In genomic region chr15:90954712-90955671, GRCh38 we compare ENCODE assay signal across 1 cellular context.
TF ChIP-seq lines count a peak whose summit lies in the region.

Gene RCCD1 (plus strand): TSS chr15:90954884. CDS start chr15:90956735, 1,851 bp downstream.

TF ChIP-seq in HepG2, 621 proteins besides CTCF, POLR2A, EP300 and RAD21 (continued from another document and continues in another):
- TF ChIP-seq KIAA2018 (CRISPR knock-in tag; IDR thresholded peaks at IDR 0.05; ENCODE audit: borderline replicate concordance), result no peak
- TF ChIP-seq DMAP1 (CRISPR knock-in tag; IDR thresholded peaks at IDR 0.05), result peak; percentile 88
- no peak for TF ChIP-seq TEF (CRISPR knock-in tag; IDR thresholded peaks at IDR 0.05)
- peak; percentile 63; the same call in 1 of the 2 replicates for TF ChIP-seq MEF2D (CRISPR knock-in tag; IDR thresholded peaks at IDR 0.05)
- TF ChIP-seq MED13 (CRISPR knock-in tag; IDR thresholded peaks at IDR 0.05), result 0 out of 2 replicates have a peak, but pooled peaks have one; percentile 12
- TF ChIP-seq ZBTB42 (CRISPR knock-in tag; IDR thresholded peaks at IDR 0.05), result 0 out of 2 replicates have a peak, but pooled peaks have one; percentile 77
- TF ChIP-seq ZNF614 (CRISPR knock-in tag; IDR thresholded peaks at IDR 0.05; ENCODE audit: borderline replicate concordance), result no peak
- peak; percentile 95 for TF ChIP-seq ZNF781 (CRISPR knock-in tag; IDR thresholded peaks at IDR 0.05; ENCODE audit: borderline replicate concordance, not compliant biosample characterization)
- TF ChIP-seq SYNCRIP (IDR thresholded peaks at IDR 0.05; ENCODE audit: insufficient read depth, low read depth, low read length), result no peak
- TF ChIP-seq ZNF496 (CRISPR knock-in tag; IDR thresholded peaks at IDR 0.05; ENCODE audit: insufficient replicate concordance), result no peak
- TF ChIP-seq FOSL1 (CRISPR knock-in tag; IDR thresholded peaks at IDR 0.05; ENCODE audit: borderline replicate concordance), result peak; percentile 50
- peak; percentile 86 for TF ChIP-seq GABPB1 (CRISPR knock-in tag; IDR thresholded peaks at IDR 0.05)
- TF ChIP-seq ADNP (CRISPR knock-in tag; IDR thresholded peaks at IDR 0.05), result 0 out of 2 replicates have a peak, but pooled peaks have one; percentile 40
- no peak for TF ChIP-seq NFE2 (CRISPR knock-in tag; IDR thresholded peaks at IDR 0.05)
- TF ChIP-seq SMARCE1 (IDR thresholded peaks at IDR 0.05; ENCODE audit: borderline replicate concordance), result no peak
- no peak for TF ChIP-seq GPN1 (CRISPR knock-in tag; IDR thresholded peaks at IDR 0.05; ENCODE audit: borderline replicate concordance)
- TF ChIP-seq ZKSCAN5 (CRISPR knock-in tag; IDR thresholded peaks at IDR 0.05), result no peak
- peak; percentile 23; the same call in 1 of the 2 replicates for TF ChIP-seq ELK4 (CRISPR knock-in tag; IDR thresholded peaks at IDR 0.05; ENCODE audit: borderline replicate concordance)
- TF ChIP-seq ETV6 (CRISPR knock-in tag; conservative IDR thresholded peaks at IDR 0.05), result no peak
- TF ChIP-seq ZNF484 (CRISPR knock-in tag; IDR thresholded peaks at IDR 0.05; ENCODE audit: borderline replicate concordance, low read depth), result no peak
- no peak for TF ChIP-seq ATF4 (CRISPR knock-in tag; IDR thresholded peaks at IDR 0.05)
- TF ChIP-seq PHB2 (IDR thresholded peaks at IDR 0.05; ENCODE audit: partially characterized antibody), result no peak
- peak; percentile 79; the same call in 1 of the 2 replicates for TF ChIP-seq STAT6 (CRISPR knock-in tag; IDR thresholded peaks at IDR 0.05; ENCODE audit: borderline replicate concordance)
- TF ChIP-seq RBM22 (optimal IDR thresholded peaks at IDR 0.05; ENCODE audit: low read length), result peak; percentile 65
- TF ChIP-seq MAZ (IDR thresholded peaks at IDR 0.05; ENCODE audit: borderline replicate concordance, low read depth, low read length), result peak; percentile 68; the same call in 1 of the 2 replicates
- TF ChIP-seq MAZ (CRISPR knock-in tag; IDR thresholded peaks at IDR 0.05; ENCODE audit: low read depth), result 0 out of 2 replicates have a peak, but pooled peaks have one; percentile 43
- peak; percentile 81 for TF ChIP-seq ZSCAN21 (CRISPR knock-in tag; IDR thresholded peaks at IDR 0.05; ENCODE audit: borderline replicate concordance)
- no peak for TF ChIP-seq FOXK2 (IDR thresholded peaks at IDR 0.05)
- TF ChIP-seq U2AF1 (optimal IDR thresholded peaks at IDR 0.05; ENCODE audit: low read depth, low read length), result no peak
- peak; percentile 55; the same call in 1 of the 2 replicates for TF ChIP-seq IKZF5 (CRISPR knock-in tag; IDR thresholded peaks at IDR 0.05)
- no peak for TF ChIP-seq NR2C2 (CRISPR knock-in tag; IDR thresholded peaks at IDR 0.05; ENCODE audit: borderline replicate concordance)
- TF ChIP-seq TERF1 (CRISPR knock-in tag; IDR thresholded peaks at IDR 0.05), result 0 out of 2 replicates have a peak, but pooled peaks have one; percentile 48
- TF ChIP-seq STAT5B (CRISPR knock-in tag; IDR thresholded peaks at IDR 0.05), result no peak
- TF ChIP-seq CBX2 (IDR thresholded peaks at IDR 0.05; ENCODE audit: low read depth, low read length), result no peak
- TF ChIP-seq CBX2 (CRISPR knock-in tag; IDR thresholded peaks at IDR 0.05; ENCODE audit: low read depth), result no peak
- no peak for TF ChIP-seq ZNF570 (CRISPR knock-in tag; IDR thresholded peaks at IDR 0.05; ENCODE audit: borderline replicate concordance)
- TF ChIP-seq TBP (CRISPR knock-in tag; IDR thresholded peaks at IDR 0.05), result no peak
- no peak; the same call in 1 of the 2 replicates for TF ChIP-seq IRF9 (CRISPR knock-in tag; IDR thresholded peaks at IDR 0.05; ENCODE audit: borderline replicate concordance)
- 0 out of 2 replicates have a peak, but pooled peaks have one; percentile 65 for TF ChIP-seq NFIB (CRISPR knock-in tag; IDR thresholded peaks at IDR 0.05; ENCODE audit: borderline replicate concordance)
